ENCODE assay signal across 30 cellular contexts in the genomic region with DNA sequence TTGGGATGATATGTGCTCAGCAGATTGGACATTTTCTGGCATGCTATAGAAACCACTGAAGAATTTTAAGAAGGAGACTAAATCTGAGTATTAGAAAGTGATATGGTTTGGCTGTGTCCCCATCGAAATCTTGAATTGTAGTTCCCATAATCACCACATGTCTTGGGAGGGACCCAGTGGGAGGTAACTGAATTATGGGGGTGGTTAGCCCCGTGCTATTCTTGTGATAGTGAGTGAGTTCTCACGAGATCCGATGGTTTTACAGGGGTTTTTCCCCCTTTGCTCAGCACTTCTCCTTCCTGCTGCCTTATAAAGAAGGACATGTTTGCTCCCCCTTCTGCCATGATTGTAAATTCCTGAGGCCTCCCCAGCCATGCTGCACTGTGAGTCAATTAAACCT.
DNase-seq lines count a peak whose midpoint lies in the region; ATAC-seq, FAIRE-seq and TF ChIP-seq lines count a peak whose summit lies in the region.
"Had no signal": no experiment of that assay in that cellular context is flagged by ENCODE, and none has a peak within 500 bp of the region (broad histone marks: within the 10 kb centered on the region; RNA-seq: fewer than 3 reads in every experiment).

No MANE protein-coding gene starts in this region.

- TF ChIP-seq EP300 in GM12878 (IDR thresholded peaks at IDR 0.05; ENCODE audit: borderline replicate concordance in 1 of 2, control insufficient read depth in 1 of 2, low read depth in 2 of 2, low read length in 2 of 2): no peak

- no peak for TF ChIP-seq RAD21 in GM12878 (IDR thresholded peaks at IDR 0.05; ENCODE audit: insufficient read depth, low read depth, low read length)

- no peak for FAIRE-seq in GM12878 (lab: Jason Lieb, UNC)
- FAIRE-seq: endometrium, keratinocyte had no signal

- no peaks in the 10 kb centered on the region for H4K20me1 ChIP-seq in GM12878 (ENCODE audit: control insufficient read depth, insufficient read depth)

- no peak overlapping the region for H3K27ac ChIP-seq in GM12878 (ENCODE audit: control insufficient read depth, insufficient read depth)
- H3K27ac ChIP-seq: C4-2B, esophagus muscularis mucosa, heart left ventricle, left ventricle myocardium inferior, transverse colon had no signal

- no peaks in the 10 kb centered on the region for H3K79me2 ChIP-seq in GM12878 (ENCODE audit: control insufficient read depth, insufficient read depth, low read length)

- no peak overlapping the region for H2AFZ ChIP-seq in GM12878 (ENCODE audit: control insufficient read depth, low read depth, low read length)

- H3K36me3 ChIP-seq in GM12878 (ENCODE audit: control insufficient read depth in 2 of 2, insufficient read depth in 2 of 2, low read length in 1 of 2): no peaks in the 10 kb centered on the region
- H3K36me3 ChIP-seq: esophagus muscularis mucosa, heart left ventricle, left ventricle myocardium inferior, transverse colon had no signal

- H3K27me3 ChIP-seq in GM12878 (replicated peaks in 1 of 2; ENCODE audit: control insufficient read depth in 2 of 2, insufficient read depth in 2 of 2, low read length in 1 of 2): no peaks in the 10 kb centered on the region
- H3K27me3 ChIP-seq: esophagus muscularis mucosa, heart left ventricle, transverse colon had no signal

- WGBS in GM12878 (ENCODE audit: insufficient coverage, insufficient replicate concordance, low lambda C conversion rate, missing lambda C conversion rate): 2% methylated on average over 2 of the region's 4 CpGs

- intact Hi-C loops in GM12878 (cut with micrococcal nuclease; ENCODE audit: unreplicated experiment): no loop called here

- peak; percentile 15 for DNase-seq in NCI-H82 (lab: John Stamatoyannopoulos, UW)
- DNase-seq in NCI-H82 treated with DMSO at 0.1 percent for 48 hours (lab: John Stamatoyannopoulos, UW; ENCODE audit: unreplicated experiment): no peak
- peak; percentile 5 for DNase-seq in HT-29 (ENCODE audit: low spot score)
- DNase-seq in GM12878 (ENCODE audit: low read depth, low spot score): no peak
- DNase-seq in stimulated activated CD4-positive, alpha-beta T cell treated with anti-CD3 and anti-CD28 coated beads, Interleukin-15, amount 100 ng/mL, for 24 hours: no peak
- DNase-seq in retina: no peak
- DNase-seq: activated CD4-positive, alpha-beta memory T cell treated with anti-CD3 and anti-CD28 coated beads for 36 hours; activated CD4-positive, alpha-beta T cell treated with anti-CD3 and anti-CD28 coated beads for 1 hour; activated naive CD4-positive, alpha-beta T cell treated with Interleukin-2 at 50 U/mL for 16 hours; COR-L47; DMS79; foreskin fibroblast; GDM1; heart left ventricle; left ventricle myocardium inferior; NCI-H1105; NCI-H2029 treated with DMSO at 0.1 percent for 48 hours; NCI-H524; right cardiac atrium; Right ventricle myocardium superior; stimulated activated CD4-positive, alpha-beta T cell treated with anti-CD3 and anti-CD28 coated beads, Interleukin-12 subunit alpha, Interleukin-12 subunit beta, amount 100 ng/mL, for 4 hours; stimulated activated CD4-positive, alpha-beta T cell treated with anti-CD3 and anti-CD28 coated beads, Interleukin-4, amount 100 ng/mL, for 24 hours; T-helper 2 cell; transverse colon had no signal

- no peaks in the 10 kb centered on the region for H3K9me3 ChIP-seq in GM12878 (replicated peaks; ENCODE audit: control insufficient read depth, insufficient read depth, low read length)
- H3K9me3 ChIP-seq: esophagus muscularis mucosa, heart left ventricle, left ventricle myocardium inferior, transverse colon had no signal

- POLR2A ChIA-PET in GM12878 (lab: Charles Lee): no interaction called here

- no peak overlapping the region for H3K4me3 ChIP-seq in GM12878
- H3K4me3 ChIP-seq: esophagus muscularis mucosa, heart left ventricle, left ventricle myocardium inferior, transverse colon had no signal

- H3K9ac ChIP-seq in GM12878 (ENCODE audit: control insufficient read depth, insufficient read depth, low read length): no peak overlapping the region

- no peak for TF ChIP-seq CTCF in GM12878 (IDR thresholded peaks at IDR 0.05 in 2 of 3, conservative IDR thresholded peaks at IDR 0.05 in 1 of 3; ENCODE audit: control insufficient read depth in 2 of 3, extremely low read depth in 1 of 3, insufficient read depth in 1 of 3, low read depth in 3 of 3, low read length in 3 of 3)

- ATAC-seq in GM12878 (peak; percentile 22), HG03460 (IDR thresholded peaks at IDR 0.05; ENCODE audit: unreplicated experiment) (no peak), GM18520 (IDR thresholded peaks at IDR 0.05; ENCODE audit: unreplicated experiment) (no peak)
- ATAC-seq: heart left ventricle, right cardiac atrium had no signal

- no peaks in the 10 kb centered on the region for H3K4me1 ChIP-seq in GM12878 (ENCODE audit: control insufficient read depth, insufficient read depth, low read length)
- H3K4me1 ChIP-seq: esophagus muscularis mucosa, heart left ventricle, left ventricle myocardium inferior, transverse colon had no signal

- H3K4me2 ChIP-seq in GM12878 (ENCODE audit: control insufficient read depth, insufficient read depth): no peak overlapping the region

- RAD21 ChIA-PET in GM12878 (lab: Charles Lee; ENCODE audit: unreplicated experiment): no interaction called here

- SMC1A ChIA-PET in GM12878 (lab: Charles Lee; ENCODE audit: uncharacterized antibody, unreplicated experiment): no interaction called here

- no TSS peak for BruUV-seq in GM12878 (replicated peaks; lab: Mats Ljungman, UMichigan)

- no peak for TF ChIP-seq POLR2A in GM12878 (IDR thresholded peaks at IDR 0.05; ENCODE audit: low read depth, low read length)

- CTCF ChIA-PET in GM12878 (lab: Yijun Ruan, JAX): no interaction called here

- in situ Hi-C loops in GM12878 (cut with MboI): loop anchor here (25.0 kb wide), 1 partner anchor 1798 kb away; no protein-coding TSS in a partner anchor

TF ChIP-seq in GM12878, 131 proteins besides CTCF, POLR2A, EP300 and RAD21 (continues in another document):
- TF ChIP-seq MEF2A (IDR thresholded peaks at IDR 0.05; ENCODE audit: insufficient read depth, low read depth, low read length) (no peak), ZNF274 (IDR thresholded peaks at IDR 0.05; ENCODE audit: insufficient read depth, insufficient read length) (no peak), TBL1XR1 (IDR thresholded peaks at IDR 0.05; ENCODE audit: low read depth, low read length) (no peak), CEBPB (IDR thresholded peaks at IDR 0.05; ENCODE audit: borderline replicate concordance in 1 of 2, low read depth in 2 of 2, low read length in 2 of 2) (no peak), PAX5 (IDR thresholded peaks at IDR 0.05; ENCODE audit: borderline replicate concordance, low read depth, low read length) (no peak), JUNB (IDR thresholded peaks at IDR 0.05) (no peak)
- TF ChIP-seq, protein P1, sequence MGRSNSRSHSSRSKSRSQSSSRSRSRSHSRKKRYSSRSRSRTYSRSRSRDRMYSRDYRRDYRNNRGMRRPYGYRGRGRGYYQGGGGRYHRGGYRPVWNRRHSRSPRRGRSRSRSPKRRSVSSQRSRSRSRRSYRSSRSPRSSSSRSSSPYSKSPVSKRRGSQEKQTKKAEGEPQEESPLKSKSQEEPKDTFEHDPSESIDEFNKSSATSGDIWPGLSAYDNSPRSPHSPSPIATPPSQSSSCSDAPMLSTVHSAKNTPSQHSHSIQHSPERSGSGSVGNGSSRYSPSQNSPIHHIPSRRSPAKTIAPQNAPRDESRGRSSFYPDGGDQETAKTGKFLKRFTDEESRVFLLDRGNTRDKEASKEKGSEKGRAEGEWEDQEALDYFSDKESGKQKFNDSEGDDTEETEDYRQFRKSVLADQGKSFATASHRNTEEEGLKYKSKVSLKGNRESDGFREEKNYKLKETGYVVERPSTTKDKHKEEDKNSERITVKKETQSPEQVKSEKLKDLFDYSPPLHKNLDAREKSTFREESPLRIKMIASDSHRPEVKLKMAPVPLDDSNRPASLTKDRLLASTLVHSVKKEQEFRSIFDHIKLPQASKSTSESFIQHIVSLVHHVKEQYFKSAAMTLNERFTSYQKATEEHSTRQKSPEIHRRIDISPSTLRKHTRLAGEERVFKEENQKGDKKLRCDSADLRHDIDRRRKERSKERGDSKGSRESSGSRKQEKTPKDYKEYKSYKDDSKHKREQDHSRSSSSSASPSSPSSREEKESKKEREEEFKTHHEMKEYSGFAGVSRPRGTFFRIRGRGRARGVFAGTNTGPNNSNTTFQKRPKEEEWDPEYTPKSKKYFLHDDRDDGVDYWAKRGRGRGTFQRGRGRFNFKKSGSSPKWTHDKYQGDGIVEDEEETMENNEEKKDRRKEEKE (IDR thresholded peaks at IDR 0.05): no peak
- TF ChIP-seq, protein P2, sequence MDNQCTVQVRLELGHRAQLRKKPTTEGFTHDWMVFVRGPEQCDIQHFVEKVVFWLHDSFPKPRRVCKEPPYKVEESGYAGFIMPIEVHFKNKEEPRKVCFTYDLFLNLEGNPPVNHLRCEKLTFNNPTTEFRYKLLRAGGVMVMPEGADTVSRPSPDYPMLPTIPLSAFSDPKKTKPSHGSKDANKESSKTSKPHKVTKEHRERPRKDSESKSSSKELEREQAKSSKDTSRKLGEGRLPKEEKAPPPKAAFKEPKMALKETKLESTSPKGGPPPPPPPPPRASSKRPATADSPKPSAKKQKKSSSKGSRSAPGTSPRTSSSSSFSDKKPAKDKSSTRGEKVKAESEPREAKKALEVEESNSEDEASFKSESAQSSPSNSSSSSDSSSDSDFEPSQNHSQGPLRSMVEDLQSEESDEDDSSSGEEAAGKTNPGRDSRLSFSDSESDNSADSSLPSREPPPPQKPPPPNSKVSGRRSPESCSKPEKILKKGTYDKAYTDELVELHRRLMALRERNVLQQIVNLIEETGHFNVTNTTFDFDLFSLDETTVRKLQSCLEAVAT (IDR thresholded peaks at IDR 0.05): no peak
- TF ChIP-seq, protein P3, sequence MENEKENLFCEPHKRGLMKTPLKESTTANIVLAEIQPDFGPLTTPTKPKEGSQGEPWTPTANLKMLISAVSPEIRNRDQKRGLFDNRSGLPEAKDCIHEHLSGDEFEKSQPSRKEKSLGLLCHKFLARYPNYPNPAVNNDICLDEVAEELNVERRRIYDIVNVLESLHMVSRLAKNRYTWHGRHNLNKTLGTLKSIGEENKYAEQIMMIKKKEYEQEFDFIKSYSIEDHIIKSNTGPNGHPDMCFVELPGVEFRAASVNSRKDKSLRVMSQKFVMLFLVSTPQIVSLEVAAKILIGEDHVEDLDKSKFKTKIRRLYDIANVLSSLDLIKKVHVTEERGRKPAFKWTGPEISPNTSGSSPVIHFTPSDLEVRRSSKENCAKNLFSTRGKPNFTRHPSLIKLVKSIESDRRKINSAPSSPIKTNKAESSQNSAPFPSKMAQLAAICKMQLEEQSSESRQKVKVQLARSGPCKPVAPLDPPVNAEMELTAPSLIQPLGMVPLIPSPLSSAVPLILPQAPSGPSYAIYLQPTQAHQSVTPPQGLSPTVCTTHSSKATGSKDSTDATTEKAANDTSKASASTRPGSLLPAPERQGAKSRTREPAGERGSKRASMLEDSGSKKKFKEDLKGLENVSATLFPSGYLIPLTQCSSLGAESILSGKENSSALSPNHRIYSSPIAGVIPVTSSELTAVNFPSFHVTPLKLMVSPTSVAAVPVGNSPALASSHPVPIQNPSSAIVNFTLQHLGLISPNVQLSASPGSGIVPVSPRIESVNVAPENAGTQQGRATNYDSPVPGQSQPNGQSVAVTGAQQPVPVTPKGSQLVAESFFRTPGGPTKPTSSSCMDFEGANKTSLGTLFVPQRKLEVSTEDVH (IDR thresholded peaks at IDR 0.05; ENCODE audit: low read depth, partially characterized antibody): no peak

Comparison
In these comparisons a context has a peak if more than half of its experiments do, and no peak if none do; other contexts are left out.
1. DNase-seq: peak in NCI-H82 (single experiment) and HT-29 (single experiment); none in NCI-H82 treated with DMSO at 0.1 percent for 48 hours (single experiment), GM12878 (single experiment), stimulated activated CD4-positive, alpha-beta T cell treated with anti-CD3 and anti-CD28 coated beads, Interleukin-15, amount 100 ng/mL, for 24 hours (single experiment) and retina (single experiment).